Comparison of ENCODE assay signal across 12 cellular contexts in the genomic region with DNA sequence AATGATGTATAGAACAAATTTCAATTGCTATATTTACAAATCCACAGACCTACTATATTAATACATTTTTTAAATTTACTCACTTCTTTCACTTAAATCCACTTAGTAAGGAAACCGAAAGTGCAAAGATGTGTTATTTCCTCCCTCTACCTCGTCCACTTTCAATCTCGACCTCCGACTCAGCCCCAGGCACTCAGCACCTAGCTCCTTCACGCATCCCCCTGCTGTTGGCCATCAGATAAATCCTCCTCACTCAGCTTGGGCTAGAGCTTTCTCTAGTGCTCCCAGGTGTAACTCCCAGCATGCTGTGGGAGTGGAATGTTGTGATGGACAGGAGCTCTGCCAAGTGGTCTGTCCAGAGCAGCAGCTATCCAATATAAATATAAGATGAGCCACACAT.
DNase-seq lines count a peak whose midpoint lies in the region; ATAC-seq, FAIRE-seq and TF ChIP-seq lines count a peak whose summit lies in the region.
"Had no signal": no experiment of that assay in that cellular context is flagged by ENCODE, and none has a peak within 500 bp of the region (broad histone marks: within the 10 kb centered on the region; RNA-seq: fewer than 3 reads in every experiment).

No MANE protein-coding gene starts in this region.

- TF ChIP-seq CTCF in astrocyte of the cerebellum (IDR thresholded peaks at IDR 0.05; ENCODE audit: low read depth, low read length, missing control alignments) = no peak

- no peak overlapping the region for H3K4me3 ChIP-seq in astrocyte of the cerebellum (ENCODE audit: low read depth, low read length)
- H3K4me3 ChIP-seq: adrenal gland, thoracic aorta had no signal

- DNase-seq in GM18507 (ENCODE audit: extremely low spot score, insufficient read length, low read depth) = no peak
- DNase-seq in astrocyte of the cerebellum (ENCODE audit: low read depth) = peak; percentile 20
- no peak for DNase-seq in amygdala (lab: John Stamatoyannopoulos, UW)
- no peak for DNase-seq in COLO829 (ENCODE audit: low spot score)
- DNase-seq in activated CD8-positive, alpha-beta memory T cell treated with anti-CD3 and anti-CD28 coated beads for 24 hours = no peak
- no peak for DNase-seq in NCI-H748 (lab: John Stamatoyannopoulos, UW; ENCODE audit: unreplicated experiment)
- DNase-seq: adrenal gland, DMS79 treated with DMSO at 0.1 percent for 48 hours, T1000 had no signal

- peak; percentile 93 for FAIRE-seq in GM18507 (lab: Jason Lieb, UNC)

- peak; percentile 83 for ATAC-seq in GM21367 (IDR thresholded peaks at IDR 0.05; ENCODE audit: unreplicated experiment)
- ATAC-seq in HG03103 (IDR thresholded peaks at IDR 0.05; ENCODE audit: low read depth, unreplicated experiment) = peak; percentile 93

- in situ Hi-C loops in astrocyte of the cerebellum (cut with HindIII; ENCODE audit: low sequenced_read_pairs) = no loop called here
